Comparison of ENCODE assay signal across 13 cellular contexts in the genomic region with DNA sequence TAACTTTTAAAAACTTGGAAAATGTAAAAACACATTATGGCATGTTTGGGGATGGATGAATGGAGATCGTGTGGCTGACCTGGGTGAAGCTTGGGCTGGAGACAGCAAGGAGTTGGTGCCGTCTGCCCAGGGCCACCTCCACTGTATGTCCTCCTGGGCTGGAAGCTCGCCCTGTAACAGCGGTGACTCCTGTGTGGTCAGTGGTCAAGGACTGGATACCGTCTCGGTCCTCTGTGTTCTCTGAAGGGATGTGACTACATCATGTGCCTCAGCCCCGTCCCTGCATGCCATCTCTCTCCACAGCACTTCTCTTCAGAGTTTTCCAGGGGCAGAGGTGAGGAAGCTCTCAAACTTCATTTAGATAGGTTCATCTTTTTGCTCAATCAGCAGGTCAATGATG.
"Had no signal": no experiment of that assay in that cellular context is flagged by ENCODE, and none has a peak within 500 bp of the region (broad histone marks: within the 10 kb centered on the region; RNA-seq: fewer than 3 reads in every experiment).

No MANE protein-coding gene starts in this region.

- H3K27me3 Mint-ChIP-seq: activated CD4-positive, alpha-beta memory T cell treated with anti-CD3 and anti-CD28 coated beads, Interleukin-2, amount 10 ng/mL, durations not matched to agents 7 days and 5 days; central memory CD8-positive, alpha-beta T cell; T-cell; type B pancreatic cell had no signal

- H3K4me3 ChIP-seq: mucosa of descending colon had no signal

- DNase-seq: activated CD4-positive, alpha-beta memory T cell treated with anti-CD3 and anti-CD28 coated beads, Interleukin-2, amount 10 ng/mL, durations not matched to agents 7 days and 5 days; activated CD4-positive, alpha-beta T cell treated with anti-CD3 and anti-CD28 coated beads for 1 hour; activated naive CD4-positive, alpha-beta T cell; effector memory CD4-positive, alpha-beta T cell; hypothalamus; mammary epithelial cell; mucosa of descending colon; natural killer cell; occipital lobe; T-cell; T1000 had no signal

- H3K9me3 Mint-ChIP-seq: activated CD4-positive, alpha-beta memory T cell treated with anti-CD3 and anti-CD28 coated beads, Interleukin-2, amount 10 ng/mL, durations not matched to agents 7 days and 5 days; central memory CD8-positive, alpha-beta T cell; natural killer cell; T-cell; type B pancreatic cell had no signal

- H3K4me3 Mint-ChIP-seq: activated CD4-positive, alpha-beta memory T cell treated with anti-CD3 and anti-CD28 coated beads, Interleukin-2, amount 10 ng/mL, durations not matched to agents 7 days and 5 days; central memory CD8-positive, alpha-beta T cell; natural killer cell; T-cell; type B pancreatic cell had no signal

- H3K9me3 ChIP-seq: mucosa of descending colon had no signal

- H3K27ac Mint-ChIP-seq: activated CD4-positive, alpha-beta memory T cell treated with anti-CD3 and anti-CD28 coated beads, Interleukin-2, amount 10 ng/mL, durations not matched to agents 7 days and 5 days; T-cell; type B pancreatic cell had no signal

- H3K36me3 Mint-ChIP-seq: natural killer cell had no signal
